13 cellular contexts compared by ENCODE assay signal in the genomic region with DNA sequence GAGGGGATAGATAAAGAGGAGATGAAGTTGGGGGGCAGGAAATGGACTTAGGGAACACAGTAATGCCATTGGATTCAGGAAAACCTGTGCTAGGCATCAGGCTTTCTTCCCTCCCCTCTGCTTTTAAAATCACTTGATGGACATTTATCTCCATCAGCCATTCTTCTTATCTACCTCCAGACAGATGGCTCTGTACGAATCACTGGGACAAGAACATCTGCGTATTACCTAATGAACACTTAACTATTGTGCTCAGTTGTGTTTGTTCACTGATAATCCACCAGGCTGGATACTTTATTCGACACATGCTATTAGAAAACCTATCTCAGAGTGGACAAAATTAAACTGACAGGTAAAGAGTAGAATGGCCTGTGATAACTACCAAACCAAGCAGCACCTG.
"Had no signal": no experiment of that assay in that cellular context is flagged by ENCODE, and none has a peak within 500 bp of the region (broad histone marks: within the 10 kb centered on the region; RNA-seq: fewer than 3 reads in every experiment).

No MANE protein-coding gene starts in this region.

- H3K4me3 Mint-ChIP-seq: endodermal cell had no signal

- DNase-seq: activated CD4-positive, alpha-beta T cell treated with anti-CD3 and anti-CD28 coated beads for 1 hour; activated CD4-positive, alpha-beta T cell treated with anti-CD3 and anti-CD28 coated beads, Interleukin-2, amount 50 U/mL, for 4 hours; activated naive CD4-positive, alpha-beta T cell treated with Interleukin-2 at 50 U/mL for 16 hours; activated T-cell treated with anti-CD3 and anti-CD28 coated beads for 4 hours; endodermal cell; gastrocnemius medialis; heart right ventricle; left cardiac atrium; lower lobe of right lung; sigmoid colon; stimulated activated CD4-positive, alpha-beta T cell treated with anti-CD3 and anti-CD28 coated beads, Interleukin-2, amount 100 ng/mL, for 24 hours; thyroid gland had no signal

- H3K4me1 Mint-ChIP-seq: endodermal cell had no signal

- FAIRE-seq: bronchial epithelial cell had no signal

- ATAC-seq: gastrocnemius medialis, heart right ventricle, left cardiac atrium, lower lobe of right lung had no signal

- H3K9me3 Mint-ChIP-seq: endodermal cell had no signal
